In genomic region chr1:219908170-219908569, GRCh38 we compare ENCODE assay signal across 22 cellular contexts. TPM values are rescaled to one million over a fixed set of nuclear protein-coding genes. Genes with fewer than 3 reads are reported as not detected.
"Had no signal": no experiment of that assay in that cellular context is flagged by ENCODE, and none has a peak within 500 bp of the region (broad histone marks: within the 10 kb centered on the region; RNA-seq: fewer than 3 reads in every experiment).

No MANE protein-coding gene starts in this region.

- H3K27ac Mint-ChIP-seq: IgD-negative memory B cell had no signal

- H3K27ac ChIP-seq: RWPE1 had no signal

- H3K9me3 Mint-ChIP-seq: IgD-negative memory B cell had no signal

- H3K36me3 Mint-ChIP-seq: IgD-negative memory B cell had no signal

- ATAC-seq: Panc1, PC-3 had no signal

- H3K4me2 ChIP-seq: SK-N-SH had no signal

- H3K9ac ChIP-seq: SK-N-SH had no signal

- DNase-seq: NCI-H1092 treated with DMSO at 0.1 percent for 48 hours, NCI-H1436, NCI-H187, NCI-H2029, NCI-H2081 treated with DMSO at 0.1 percent for 48 hours, NCI-H2171, NCI-H226, NCI-H446, NCI-H510A, NCI-H524 treated with DMSO at 0.1 percent for 48 hours, NCI-H69, NCI-H774, PC-3, SHP77, SK-N-SH, SW 1271 had no signal

- H3K9me3 ChIP-seq: SK-N-SH had no signal

RNA-seq across cellular contexts. Expression of gene SLC30A10, which starts 20.2 kb away (rescaled TPM):
- total RNA-seq: HT1080, LHCN-M2, MCF 10A, PC-3 had no signal
- polyA plus RNA-seq: IgD-negative memory B cell had no signal
